37 cellular contexts compared by ENCODE assay signal in the genomic region with DNA sequence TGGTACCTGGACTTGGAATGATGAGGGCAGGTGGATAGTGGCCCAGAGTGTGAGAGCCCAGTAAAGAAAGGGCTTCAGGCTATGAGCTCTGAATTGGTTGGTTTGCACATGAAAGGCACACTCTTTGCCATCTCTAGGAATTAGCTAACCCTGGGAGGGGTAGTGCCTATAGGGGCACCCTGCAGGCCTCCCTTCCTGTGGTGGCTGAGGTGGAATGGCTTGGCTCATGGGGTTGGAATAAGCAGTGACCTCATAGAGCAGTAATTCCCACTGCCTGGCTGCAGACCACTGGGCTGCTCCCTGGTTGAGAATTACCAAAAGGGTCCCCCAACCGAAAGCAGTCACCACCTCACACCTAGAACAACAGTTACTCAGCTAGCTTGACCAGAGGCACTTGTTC. TPM values are rescaled to one million over a fixed set of nuclear protein-coding genes. Genes with fewer than 3 reads are reported as not detected.
"Had no signal": no experiment of that assay in that cellular context is flagged by ENCODE, and none has a peak within 500 bp of the region (broad histone marks: within the 10 kb centered on the region; RNA-seq: fewer than 3 reads in every experiment).

No MANE protein-coding gene starts in this region.

- H3K9me3 Mint-ChIP-seq: neural progenitor cell had no signal

- ATAC-seq: foreskin keratinocyte; heart right ventricle; left lobe of liver; mucosa of descending colon; psoas muscle; right cardiac atrium; stimulated activated effector memory CD8-positive, alpha-beta T cell treated with anti-CD3 and anti-CD28 coated beads, Interleukin-12 subunit alpha, Interleukin-12 subunit beta, amount 100 ng/mL, for 72 hours had no signal

- H3K27ac Mint-ChIP-seq: dendritic cell treated with granulocyte-macrophage colony-stimulating factor and Interleukin-4, amounts not matched to agents 40 ng/mL and 50 ng/mL, for 4 days; memory B cell; natural killer cell treated with Interleukin-12 subunit alpha and Interleukin-12 subunit beta and Interleukin-15 and Interleukin-18, amount 100 ng/mL, for 72 hours; neural progenitor cell; stimulated activated effector memory CD8-positive, alpha-beta T cell treated with anti-CD3 and anti-CD28 coated beads, Interleukin-12 subunit alpha, Interleukin-12 subunit beta, amount 100 ng/mL, for 72 hours had no signal

- H3K36me3 Mint-ChIP-seq: neural progenitor cell; stimulated activated effector memory CD8-positive, alpha-beta T cell treated with anti-CD3 and anti-CD28 coated beads, Interleukin-12 subunit alpha, Interleukin-12 subunit beta, amount 100 ng/mL, for 72 hours had no signal

- FAIRE-seq: endothelial cell of umbilical vein, kidney, urothelium cell line had no signal

- DNase-seq: colonic mucosa; effector CD8-positive, alpha-beta T cell; foreskin keratinocyte; glutamatergic neuron; heart right ventricle; hippocampal formation; kidney; mucosa of descending colon; naive B cell; posterior cingulate gyrus; psoas muscle; right cardiac atrium; sigmoid colon; stimulated activated CD4-positive, alpha-beta T cell treated with anti-CD3 and anti-CD28 coated beads, Interleukin-2, amount 100 ng/mL, for 24 hours; stimulated activated CD4-positive, alpha-beta T cell treated with anti-CD3 and anti-CD28 coated beads, Interleukin-4, amount 100 ng/mL, for 24 hours; stimulated activated naive CD4-positive, alpha-beta T cell treated with Interleukin-2 at 50 U/mL for 16 hours; stomach; testis; tibial artery; upper lobe of left lung had no signal

- H3K4me3 Mint-ChIP-seq: dendritic cell treated with granulocyte-macrophage colony-stimulating factor and Interleukin-4, amounts not matched to agents 40 ng/mL and 50 ng/mL, for 4 days; memory B cell; naive B cell; natural killer cell treated with Interleukin-12 subunit alpha and Interleukin-12 subunit beta and Interleukin-15 and Interleukin-18, amount 100 ng/mL, for 72 hours; neural progenitor cell; stimulated activated effector memory CD8-positive, alpha-beta T cell treated with anti-CD3 and anti-CD28 coated beads, Interleukin-12 subunit alpha, Interleukin-12 subunit beta, amount 100 ng/mL, for 72 hours had no signal

- H3K4me1 Mint-ChIP-seq: memory B cell; naive B cell; neural progenitor cell; stimulated activated effector memory CD8-positive, alpha-beta T cell treated with anti-CD3 and anti-CD28 coated beads, Interleukin-12 subunit alpha, Interleukin-12 subunit beta, amount 100 ng/mL, for 72 hours had no signal

RNA-seq across cellular contexts. Expression of gene ASCL4, which starts 42.7 kb away (rescaled TPM):
- total RNA-seq: chondrocyte; colonic mucosa; endothelial cell of umbilical vein; epithelial cell of proximal tubule; esophagus muscularis mucosa; fibroblast of lung; foreskin keratinocyte; heart right ventricle; kidney; left lobe of liver; lung; mucosa of descending colon; natural killer cell treated with Interleukin-12 subunit alpha and Interleukin-12 subunit beta and Interleukin-15 and Interleukin-18, amount 100 ng/mL, for 72 hours; osteoblast; psoas muscle; renal cortical epithelial cell; right cardiac atrium; sigmoid colon; skeletal muscle tissue; stomach; upper lobe of left lung had no signal
- polyA plus RNA-seq: endothelial cell of umbilical vein, fibroblast of lung, foreskin keratinocyte, heart right ventricle, liver, lung, psoas muscle had no signal
